1 cellular context compared by ENCODE assay signal in the genomic region with DNA sequence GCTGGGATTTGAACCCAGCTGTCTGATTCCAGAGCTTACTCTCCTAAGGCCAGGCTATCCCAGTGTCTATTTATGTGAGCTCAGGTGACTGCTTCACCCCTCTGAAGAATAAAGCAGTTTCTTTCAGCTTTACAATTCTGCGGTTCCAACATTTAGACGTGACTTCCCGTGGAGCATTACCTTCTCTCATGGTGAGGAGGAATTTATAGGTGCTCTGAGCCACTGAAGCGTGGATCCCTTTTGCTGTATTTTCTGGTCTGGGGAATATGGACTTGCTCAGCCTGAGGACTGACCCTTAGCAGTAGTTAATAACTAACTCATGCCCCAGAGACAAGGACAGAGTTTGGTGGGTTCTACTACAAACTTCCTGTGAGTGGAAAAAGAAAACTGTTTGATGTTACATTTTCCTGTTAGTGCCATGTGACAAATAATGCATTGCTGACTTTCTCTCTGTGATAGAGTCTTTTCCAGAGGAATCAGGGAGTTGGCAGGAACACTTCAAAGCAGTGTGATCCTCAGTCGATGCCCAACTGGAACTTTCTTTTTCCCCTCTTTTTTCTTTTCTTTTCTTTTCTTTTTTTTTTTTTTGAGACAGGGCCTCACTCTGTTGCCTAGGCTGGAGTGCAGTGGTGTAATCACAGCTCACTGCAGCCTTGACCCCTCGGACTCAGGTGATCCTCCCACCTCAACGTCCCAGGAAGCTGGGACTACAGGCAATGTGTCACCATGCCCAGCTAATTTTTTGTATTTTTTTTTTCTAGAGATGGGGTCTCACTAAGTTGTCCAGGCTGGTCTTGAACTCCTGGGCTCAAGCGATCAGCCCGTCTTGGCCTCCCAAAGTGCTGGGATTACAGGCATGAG.
TF ChIP-seq lines count a peak whose summit lies in the region.

No MANE protein-coding gene starts in this region.

TF ChIP-seq in HepG2, 621 proteins besides CTCF, POLR2A, EP300 and RAD21 (continued from another document):
- TF ChIP-seq ARID4A (CRISPR knock-in tag; IDR thresholded peaks at IDR 0.05; ENCODE audit: borderline replicate concordance) (peak; percentile 70; the same call in 1 of the 2 replicates), SP1 (IDR thresholded peaks at IDR 0.05) (no peak), SP1 (CRISPR knock-in tag; IDR thresholded peaks at IDR 0.05) (peak; percentile 23; the same call in 1 of the 2 replicates), RARA (CRISPR knock-in tag; IDR thresholded peaks at IDR 0.05) (peak; percentile 90), FOXJ3 (CRISPR knock-in tag; IDR thresholded peaks at IDR 0.05; ENCODE audit: borderline replicate concordance) (peak; percentile 87; the same call in 1 of the 2 replicates), ZNF7 (CRISPR knock-in tag; IDR thresholded peaks at IDR 0.05) (peak; percentile 88), ZBTB7A (CRISPR knock-in tag; IDR thresholded peaks at IDR 0.05) (no peak), ZNF510 (CRISPR knock-in tag; IDR thresholded peaks at IDR 0.05; ENCODE audit: low read depth) (no peak; the same call in 1 of the 2 replicates), ZKSCAN5 (CRISPR knock-in tag; IDR thresholded peaks at IDR 0.05) (0 out of 2 replicates have a peak, but pooled peaks have one; percentile 53), MED8 (CRISPR knock-in tag; IDR thresholded peaks at IDR 0.05; ENCODE audit: insufficient replicate concordance) (peak; percentile 43), IRF2 (CRISPR knock-in tag; IDR thresholded peaks at IDR 0.05) (peak; percentile 78; the same call in 1 of the 2 replicates), TBX2 (CRISPR knock-in tag; IDR thresholded peaks at IDR 0.05; ENCODE audit: borderline replicate concordance) (peak; percentile 86), CEBPB (IDR thresholded peaks at IDR 0.05; ENCODE audit: borderline replicate concordance, low read depth, low read length) (peak; percentile 32; the same call in 1 of the 2 replicates), ZNF563 (CRISPR knock-in tag; IDR thresholded peaks at IDR 0.05) (peak; percentile 41; the same call in 1 of the 2 replicates), MAF1 (CRISPR knock-in tag; IDR thresholded peaks at IDR 0.05; ENCODE audit: borderline replicate concordance) (0 out of 2 replicates have a peak, but pooled peaks have one; percentile 51), GATAD2A (CRISPR knock-in tag; IDR thresholded peaks at IDR 0.05) (peak; percentile 82; the same call in 1 of the 2 replicates), GPN1 (CRISPR knock-in tag; IDR thresholded peaks at IDR 0.05; ENCODE audit: borderline replicate concordance) (no peak), KMT2B (CRISPR knock-in tag; IDR thresholded peaks at IDR 0.05) (peak; percentile 76; the same call in 1 of the 2 replicates)
- TF ChIP-seq, protein P1, sequence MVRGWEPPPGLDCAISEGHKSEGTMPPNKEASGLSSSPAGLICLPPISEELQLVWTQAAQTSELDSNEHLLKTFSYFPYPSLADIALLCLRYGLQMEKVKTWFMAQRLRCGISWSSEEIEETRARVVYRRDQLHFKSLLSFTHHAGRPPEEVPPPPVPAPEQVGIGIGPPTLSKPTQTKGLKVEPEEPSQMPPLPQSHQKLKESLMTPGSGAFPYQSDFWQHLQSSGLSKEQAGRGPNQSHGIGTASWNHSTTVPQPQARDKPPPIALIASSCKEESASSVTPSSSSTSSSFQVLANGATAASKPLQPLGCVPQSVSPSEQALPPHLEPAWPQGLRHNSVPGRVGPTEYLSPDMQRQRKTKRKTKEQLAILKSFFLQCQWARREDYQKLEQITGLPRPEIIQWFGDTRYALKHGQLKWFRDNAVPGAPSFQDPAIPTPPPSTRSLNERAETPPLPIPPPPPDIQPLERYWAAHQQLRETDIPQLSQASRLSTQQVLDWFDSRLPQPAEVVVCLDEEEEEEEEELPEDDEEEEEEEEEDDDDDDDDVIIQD (CRISPR knock-in tag; IDR thresholded peaks at IDR 0.05; ENCODE audit: low read depth) = peak; percentile 56
- TF ChIP-seq, protein P2, sequence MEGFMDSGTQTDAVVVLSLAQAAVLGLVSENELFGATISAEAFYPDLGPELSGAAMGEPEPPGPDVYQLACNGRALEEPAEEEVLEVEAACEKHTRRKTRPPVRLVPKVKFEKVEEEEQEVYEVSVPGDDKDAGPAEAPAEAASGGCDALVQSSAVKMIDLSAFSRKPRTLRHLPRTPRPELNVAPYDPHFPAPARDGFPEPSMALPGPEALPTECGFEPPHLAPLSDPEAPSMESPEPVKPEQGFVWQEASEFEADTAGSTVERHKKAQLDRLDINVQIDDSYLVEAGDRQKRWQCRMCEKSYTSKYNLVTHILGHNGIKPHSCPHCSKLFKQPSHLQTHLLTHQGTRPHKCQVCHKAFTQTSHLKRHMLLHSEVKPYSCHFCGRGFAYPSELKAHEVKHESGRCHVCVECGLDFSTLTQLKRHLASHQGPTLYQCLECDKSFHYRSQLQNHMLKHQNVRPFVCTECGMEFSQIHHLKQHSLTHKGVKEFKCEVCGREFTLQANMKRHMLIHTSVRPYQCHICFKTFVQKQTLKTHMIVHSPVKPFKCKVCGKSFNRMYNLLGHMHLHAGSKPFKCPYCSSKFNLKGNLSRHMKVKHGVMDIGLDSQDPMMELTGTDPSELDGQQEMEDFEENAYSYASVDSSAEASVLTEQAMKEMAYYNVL (CRISPR knock-in tag; IDR thresholded peaks at IDR 0.05; ENCODE audit: borderline replicate concordance) = peak; percentile 89; the same call in 1 of the 2 replicates
